In genomic region chr3:56137406-56137805, GRCh38 we compare ENCODE assay signal across 20 cellular contexts.
DNase-seq lines count a peak whose midpoint lies in the region; ATAC-seq, FAIRE-seq and TF ChIP-seq lines count a peak whose summit lies in the region.
"Had no signal": no experiment of that assay in that cellular context is flagged by ENCODE, and none has a peak within 500 bp of the region (broad histone marks: within the 10 kb centered on the region; RNA-seq: fewer than 3 reads in every experiment).

No MANE protein-coding gene starts in this region.

- no peak for TF ChIP-seq RAD21 in SK-N-SH (IDR thresholded peaks at IDR 0.05; ENCODE audit: low read length)

- H3K4me3 ChIP-seq in SK-N-SH (ENCODE audit: low read depth in 2 of 2, low read length in 1 of 2): no peak overlapping the region
- H3K4me3 ChIP-seq: BLaER1 treated with 17β-estradiol and CSF1 and Interleukin-3, amounts not matched to agents 10 nM and 100 nM; cardiac muscle cell; right atrium auricular region; upper lobe of left lung had no signal

- ATAC-seq in SK-N-SH treated with all-trans-retinoic acid at 6 μM for 48 hours (no peak), GM21447 (IDR thresholded peaks at IDR 0.05; ENCODE audit: unreplicated experiment) (no peak), HG03469 (IDR thresholded peaks at IDR 0.05; ENCODE audit: unreplicated experiment) (no peak)

- H3K27me3 ChIP-seq in SK-N-SH (ENCODE audit: insufficient read depth): no peaks in the 10 kb centered on the region
- H3K27me3 ChIP-seq: BLaER1 treated with 17β-estradiol and CSF1 and Interleukin-3, amounts not matched to agents 10 nM and 100 nM; cardiac muscle cell; right atrium auricular region; upper lobe of left lung had no signal

- H3K9ac ChIP-seq in SK-N-SH: no peak overlapping the region
- H3K9ac ChIP-seq: BLaER1 treated with 17β-estradiol and CSF1 and Interleukin-3, amounts not matched to agents 10 nM and 100 nM had no signal

- no peak for TF ChIP-seq EP300 in SK-N-SH (IDR thresholded peaks at IDR 0.05; ENCODE audit: borderline replicate concordance in 1 of 2, low read depth in 1 of 2, low read length in 1 of 2)

- TF ChIP-seq CTCF in SK-N-SH (IDR thresholded peaks at IDR 0.05): no peak

- H3K27ac ChIP-seq in SK-N-SH (ENCODE audit: low read depth in 2 of 2, low read length in 1 of 2): 0 out of 4 replicates have a peak overlapping the region, but pooled peaks of 1 of the 2 experiments have one; percentile 35
- H3K27ac ChIP-seq: BLaER1 treated with 17β-estradiol and CSF1 and Interleukin-3, amounts not matched to agents 10 nM and 100 nM; cardiac muscle cell; right atrium auricular region; upper lobe of left lung had no signal

- H3K79me2 ChIP-seq in SK-N-SH (ENCODE audit: insufficient read depth): no peaks in the 10 kb centered on the region

- DNase-seq in SK-N-SH (no peak), SHP77 (lab: John Stamatoyannopoulos, UW) (peak; percentile 27 to 29), fibroblast of peridontal ligament (ENCODE audit: extremely low read depth) (peak; percentile 75), urothelium cell line (ENCODE audit: low spot score) (no peak), MV-4-11 (lab: John Stamatoyannopoulos, UW) (no peak)
- DNase-seq: activated naive CD4-positive, alpha-beta T cell treated with Interleukin-2 at 50 U/mL for 16 hours; IMR-90; left cardiac atrium; midbrain; NCI-H1048; NCI-H510A treated with DMSO at 0.1 percent for 48 hours; OCI-M1; upper lobe of left lung had no signal

- H4K20me1 ChIP-seq in SK-N-SH (ENCODE audit: insufficient read depth): no peaks in the 10 kb centered on the region
- H4K20me1 ChIP-seq: BLaER1 treated with 17β-estradiol and CSF1 and Interleukin-3, amounts not matched to agents 10 nM and 100 nM had no signal

- no peaks in the 10 kb centered on the region for H3K9me3 ChIP-seq in SK-N-SH
- H3K9me3 ChIP-seq: BLaER1 treated with 17β-estradiol and CSF1 and Interleukin-3, amounts not matched to agents 10 nM and 100 nM; right atrium auricular region; upper lobe of left lung had no signal

- H3K4me1 ChIP-seq in SK-N-SH (ENCODE audit: control insufficient read depth in 1 of 2, insufficient read depth in 2 of 2, low read depth in 1 of 2, low read length in 1 of 2): peaks cover 0 to 6% of the 10 kb centered on the region in 2 experiments; a peak in 2 of 4 replicates
- H3K4me1 ChIP-seq: right atrium auricular region, upper lobe of left lung had no signal

- no peaks in the 10 kb centered on the region for H3K36me3 ChIP-seq in SK-N-SH (replicated peaks in 1 of 2; ENCODE audit: control insufficient read depth in 1 of 2, insufficient read depth in 2 of 2, low read length in 1 of 2)
- H3K36me3 ChIP-seq: BLaER1 treated with 17β-estradiol and CSF1 and Interleukin-3, amounts not matched to agents 10 nM and 100 nM; cardiac muscle cell; right atrium auricular region; upper lobe of left lung had no signal

- peaks cover 19% of the 10 kb centered on the region for H3F3A ChIP-seq in SK-N-SH (replicated peaks; ENCODE audit: insufficient read depth)

- 31% methylated on average over 1 of the region's 1 CpG for WGBS in SK-N-SH (ENCODE audit: low lambda C conversion rate)

- FAIRE-seq in urothelium cell line (lab: Jason Lieb, UNC): peak; percentile 9
- FAIRE-seq: A204.1 had no signal

- POLR2A ChIA-PET in SK-N-SH (lab: Yijun Ruan, JAX): no interaction called here

- no peaks in the 10 kb centered on the region for H3K9me2 ChIP-seq in SK-N-SH

- H3K4me2 ChIP-seq in SK-N-SH: no peak overlapping the region
- H3K4me2 ChIP-seq: BLaER1 treated with 17β-estradiol and CSF1 and Interleukin-3, amounts not matched to agents 10 nM and 100 nM had no signal

- H2AFZ ChIP-seq in SK-N-SH (ENCODE audit: low read depth): no peak overlapping the region

- CTCF ChIA-PET in SK-N-SH (lab: Yijun Ruan, JAX): interaction anchor here (0.7 kb wide), 1 partner anchor 1710 kb away, joined by 3 read pairs; no protein-coding TSS in a partner anchor

TF ChIP-seq in SK-N-SH, 30 proteins besides CTCF, POLR2A, EP300 and RAD21:
- TF ChIP-seq MXI1 (IDR thresholded peaks at IDR 0.05; ENCODE audit: low read depth, low read length): no peak
- 0 out of 2 replicates have a peak, but pooled peaks have one; percentile 10 for TF ChIP-seq TCF12 (IDR thresholded peaks at IDR 0.05)
- TF ChIP-seq NFIC (IDR thresholded peaks at IDR 0.05; ENCODE audit: borderline replicate concordance): peak; percentile 59; the same call in 1 of the 2 replicates

TF ChIP-seq in SK-N-SH treated with all-trans-retinoic acid at 6 μM for 48 hours, 23 proteins besides CTCF, POLR2A, EP300 and RAD21:
- TF ChIP-seq, protein P1, sequence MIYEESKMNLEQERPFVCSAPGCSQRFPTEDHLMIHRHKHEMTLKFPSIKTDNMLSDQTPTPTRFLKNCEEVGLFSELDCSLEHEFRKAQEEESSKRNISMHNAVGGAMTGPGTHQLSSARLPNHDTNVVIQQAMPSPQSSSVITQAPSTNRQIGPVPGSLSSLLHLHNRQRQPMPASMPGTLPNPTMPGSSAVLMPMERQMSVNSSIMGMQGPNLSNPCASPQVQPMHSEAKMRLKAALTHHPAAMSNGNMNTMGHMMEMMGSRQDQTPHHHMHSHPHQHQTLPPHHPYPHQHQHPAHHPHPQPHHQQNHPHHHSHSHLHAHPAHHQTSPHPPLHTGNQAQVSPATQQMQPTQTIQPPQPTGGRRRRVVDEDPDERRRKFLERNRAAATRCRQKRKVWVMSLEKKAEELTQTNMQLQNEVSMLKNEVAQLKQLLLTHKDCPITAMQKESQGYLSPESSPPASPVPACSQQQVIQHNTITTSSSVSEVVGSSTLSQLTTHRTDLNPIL (CRISPR knock-in tag; IDR thresholded peaks at IDR 0.05; ENCODE audit: low read depth): no peak
- TF ChIP-seq GLIS3 (CRISPR knock-in tag; IDR thresholded peaks at IDR 0.05) (no peak), PPARA (CRISPR knock-in tag; IDR thresholded peaks at IDR 0.05; ENCODE audit: borderline replicate concordance) (no peak), RARB (CRISPR knock-in tag; IDR thresholded peaks at IDR 0.05) (no peak), TCF4 (CRISPR knock-in tag; IDR thresholded peaks at IDR 0.05; ENCODE audit: borderline replicate concordance) (no peak), POU6F1 (CRISPR knock-in tag; IDR thresholded peaks at IDR 0.05; ENCODE audit: borderline replicate concordance, low read depth) (no peak), SNAI2 (CRISPR knock-in tag; IDR thresholded peaks at IDR 0.05) (no peak), OSR1 (CRISPR knock-in tag; IDR thresholded peaks at IDR 0.05) (no peak), CSDC2 (CRISPR knock-in tag; IDR thresholded peaks at IDR 0.05) (no peak), ZFP30 (CRISPR knock-in tag; IDR thresholded peaks at IDR 0.05) (no peak), TSHZ2 (CRISPR knock-in tag; IDR thresholded peaks at IDR 0.05) (no peak), ZNF565 (CRISPR knock-in tag; conservative IDR thresholded peaks at IDR 0.05; ENCODE audit: low read depth) (no peak), ESRRG (CRISPR knock-in tag; IDR thresholded peaks at IDR 0.05) (no peak)
- TF ChIP-seq, protein P2, sequence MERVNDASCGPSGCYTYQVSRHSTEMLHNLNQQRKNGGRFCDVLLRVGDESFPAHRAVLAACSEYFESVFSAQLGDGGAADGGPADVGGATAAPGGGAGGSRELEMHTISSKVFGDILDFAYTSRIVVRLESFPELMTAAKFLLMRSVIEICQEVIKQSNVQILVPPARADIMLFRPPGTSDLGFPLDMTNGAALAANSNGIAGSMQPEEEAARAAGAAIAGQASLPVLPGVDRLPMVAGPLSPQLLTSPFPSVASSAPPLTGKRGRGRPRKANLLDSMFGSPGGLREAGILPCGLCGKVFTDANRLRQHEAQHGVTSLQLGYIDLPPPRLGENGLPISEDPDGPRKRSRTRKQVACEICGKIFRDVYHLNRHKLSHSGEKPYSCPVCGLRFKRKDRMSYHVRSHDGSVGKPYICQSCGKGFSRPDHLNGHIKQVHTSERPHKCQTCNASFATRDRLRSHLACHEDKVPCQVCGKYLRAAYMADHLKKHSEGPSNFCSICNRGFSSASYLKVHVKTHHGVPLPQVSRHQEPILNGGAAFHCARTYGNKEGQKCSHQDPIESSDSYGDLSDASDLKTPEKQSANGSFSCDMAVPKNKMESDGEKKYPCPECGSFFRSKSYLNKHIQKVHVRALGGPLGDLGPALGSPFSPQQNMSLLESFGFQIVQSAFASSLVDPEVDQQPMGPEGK (CRISPR knock-in tag; IDR thresholded peaks at IDR 0.05; ENCODE audit: borderline replicate concordance): no peak

Comparison
In these comparisons a context has a peak if more than half of its experiments do, and no peak if none do; other contexts are left out.
1. DNase-seq: peak in SHP77 (2 of 2) and fibroblast of peridontal ligament (single experiment); none in SK-N-SH (single experiment), urothelium cell line (single experiment) and MV-4-11 (single experiment).